ENCODE assay signal across 1 cellular context in the genomic region with DNA sequence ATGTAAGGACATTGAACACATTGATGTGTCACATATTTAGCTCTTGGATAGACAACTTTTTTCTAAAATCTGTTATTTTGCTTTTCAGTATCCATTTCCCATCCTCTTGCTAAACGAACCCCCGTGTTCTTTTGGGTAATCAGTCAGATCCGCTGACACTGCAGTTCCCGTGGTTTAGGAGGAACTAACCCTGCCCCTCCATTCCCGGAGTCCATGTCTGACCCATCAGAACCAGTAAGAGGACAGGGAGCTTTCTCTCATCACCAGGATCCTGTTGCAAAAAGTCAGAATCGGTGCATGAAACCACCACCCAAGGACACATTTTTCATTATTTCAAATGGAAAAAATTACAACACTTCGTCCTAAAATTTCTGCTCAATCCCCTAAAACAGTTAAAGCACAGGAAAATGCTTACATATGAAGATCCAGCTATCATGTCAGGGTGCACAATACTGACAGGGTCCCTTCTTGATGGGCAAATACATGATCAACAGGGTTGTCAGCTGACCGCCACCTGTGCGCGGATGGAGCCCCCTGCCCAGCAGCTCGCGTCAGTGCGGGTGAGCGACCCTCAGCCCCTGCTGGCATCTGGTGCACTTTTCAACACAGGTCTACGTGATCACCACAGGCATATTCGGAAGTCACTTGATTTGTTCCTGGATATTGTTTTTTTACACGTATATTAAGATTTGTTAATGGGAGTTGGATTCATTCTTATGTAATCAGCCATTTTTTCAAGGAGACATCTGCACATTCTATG.
TF ChIP-seq lines count a peak whose summit lies in the region.

No MANE protein-coding gene starts in this region.

TF ChIP-seq in HepG2, 621 proteins besides CTCF, POLR2A, EP300 and RAD21 (continued from another document):
- TF ChIP-seq, protein P1, sequence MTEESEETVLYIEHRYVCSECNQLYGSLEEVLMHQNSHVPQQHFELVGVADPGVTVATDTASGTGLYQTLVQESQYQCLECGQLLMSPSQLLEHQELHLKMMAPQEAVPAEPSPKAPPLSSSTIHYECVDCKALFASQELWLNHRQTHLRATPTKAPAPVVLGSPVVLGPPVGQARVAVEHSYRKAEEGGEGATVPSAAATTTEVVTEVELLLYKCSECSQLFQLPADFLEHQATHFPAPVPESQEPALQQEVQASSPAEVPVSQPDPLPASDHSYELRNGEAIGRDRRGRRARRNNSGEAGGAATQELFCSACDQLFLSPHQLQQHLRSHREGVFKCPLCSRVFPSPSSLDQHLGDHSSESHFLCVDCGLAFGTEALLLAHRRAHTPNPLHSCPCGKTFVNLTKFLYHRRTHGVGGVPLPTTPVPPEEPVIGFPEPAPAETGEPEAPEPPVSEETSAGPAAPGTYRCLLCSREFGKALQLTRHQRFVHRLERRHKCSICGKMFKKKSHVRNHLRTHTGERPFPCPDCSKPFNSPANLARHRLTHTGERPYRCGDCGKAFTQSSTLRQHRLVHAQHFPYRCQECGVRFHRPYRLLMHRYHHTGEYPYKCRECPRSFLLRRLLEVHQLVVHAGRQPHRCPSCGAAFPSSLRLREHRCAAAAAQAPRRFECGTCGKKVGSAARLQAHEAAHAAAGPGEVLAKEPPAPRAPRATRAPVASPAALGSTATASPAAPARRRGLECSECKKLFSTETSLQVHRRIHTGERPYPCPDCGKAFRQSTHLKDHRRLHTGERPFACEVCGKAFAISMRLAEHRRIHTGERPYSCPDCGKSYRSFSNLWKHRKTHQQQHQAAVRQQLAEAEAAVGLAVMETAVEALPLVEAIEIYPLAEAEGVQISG (CRISPR knock-in tag; IDR thresholded peaks at IDR 0.05) = no peak
- peak; percentile 74 for TF ChIP-seq MAFF (IDR thresholded peaks at IDR 0.05; ENCODE audit: low read depth, low read length)
- TF ChIP-seq, protein P2, sequence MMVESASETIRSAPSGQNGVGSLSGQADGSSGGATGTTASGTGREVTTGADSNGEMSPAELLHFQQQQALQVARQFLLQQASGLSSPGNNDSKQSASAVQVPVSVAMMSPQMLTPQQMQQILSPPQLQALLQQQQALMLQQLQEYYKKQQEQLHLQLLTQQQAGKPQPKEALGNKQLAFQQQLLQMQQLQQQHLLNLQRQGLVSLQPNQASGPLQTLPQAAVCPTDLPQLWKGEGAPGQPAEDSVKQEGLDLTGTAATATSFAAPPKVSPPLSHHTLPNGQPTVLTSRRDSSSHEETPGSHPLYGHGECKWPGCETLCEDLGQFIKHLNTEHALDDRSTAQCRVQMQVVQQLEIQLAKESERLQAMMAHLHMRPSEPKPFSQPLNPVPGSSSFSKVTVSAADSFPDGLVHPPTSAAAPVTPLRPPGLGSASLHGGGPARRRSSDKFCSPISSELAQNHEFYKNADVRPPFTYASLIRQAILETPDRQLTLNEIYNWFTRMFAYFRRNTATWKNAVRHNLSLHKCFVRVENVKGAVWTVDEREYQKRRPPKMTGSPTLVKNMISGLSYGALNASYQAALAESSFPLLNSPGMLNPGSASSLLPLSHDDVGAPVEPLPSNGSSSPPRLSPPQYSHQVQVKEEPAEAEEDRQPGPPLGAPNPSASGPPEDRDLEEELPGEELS (CRISPR knock-in tag; IDR thresholded peaks at IDR 0.05) = no peak
- TF ChIP-seq, protein P3, sequence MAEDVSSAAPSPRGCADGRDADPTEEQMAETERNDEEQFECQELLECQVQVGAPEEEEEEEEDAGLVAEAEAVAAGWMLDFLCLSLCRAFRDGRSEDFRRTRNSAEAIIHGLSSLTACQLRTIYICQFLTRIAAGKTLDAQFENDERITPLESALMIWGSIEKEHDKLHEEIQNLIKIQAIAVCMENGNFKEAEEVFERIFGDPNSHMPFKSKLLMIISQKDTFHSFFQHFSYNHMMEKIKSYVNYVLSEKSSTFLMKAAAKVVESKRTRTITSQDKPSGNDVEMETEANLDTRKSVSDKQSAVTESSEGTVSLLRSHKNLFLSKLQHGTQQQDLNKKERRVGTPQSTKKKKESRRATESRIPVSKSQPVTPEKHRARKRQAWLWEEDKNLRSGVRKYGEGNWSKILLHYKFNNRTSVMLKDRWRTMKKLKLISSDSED (CRISPR knock-in tag; IDR thresholded peaks at IDR 0.05) = no peak
